In the genomic region with DNA sequence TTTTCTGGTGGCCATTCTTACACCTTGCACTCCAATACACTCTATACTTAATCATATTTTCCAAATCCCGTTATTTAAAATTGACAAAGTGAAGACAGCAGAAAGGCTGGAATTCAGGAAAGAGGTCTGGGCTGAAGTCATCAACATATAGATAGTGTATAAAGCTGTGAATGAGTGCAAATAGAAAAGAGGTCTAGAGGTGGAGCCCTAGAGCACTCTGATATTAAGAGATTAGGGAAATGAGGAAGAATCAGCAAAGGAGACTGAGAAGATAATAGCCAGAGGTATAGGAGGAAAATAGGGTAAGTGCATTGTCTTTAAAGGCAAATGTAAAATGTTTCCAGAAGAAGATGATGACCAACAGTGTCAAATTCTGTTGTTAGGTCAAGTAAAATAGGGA, we compare ENCODE assay signal across 14 cellular contexts. TPM values are rescaled to one million over a fixed set of nuclear protein-coding genes. Genes with fewer than 3 reads are reported as not detected.
DNase-seq lines count a peak whose midpoint lies in the region; ATAC-seq and TF ChIP-seq lines count a peak whose summit lies in the region.
"Had no signal": no experiment of that assay in that cellular context is flagged by ENCODE, and none has a peak within 500 bp of the region (broad histone marks: within the 10 kb centered on the region; RNA-seq: fewer than 3 reads in every experiment).

No MANE protein-coding gene starts in this region.

- no peaks in the 10 kb centered on the region for H3K9me3 Mint-ChIP-seq in natural killer cell treated with Interleukin-12 subunit alpha and Interleukin-12 subunit beta and Interleukin-15 and Interleukin-18, amount 100 ng/mL, for 72 hours
- H3K9me3 Mint-ChIP-seq: effector memory CD8-positive, alpha-beta T cell had no signal

- in situ Hi-C loops in KBM-7 (cut with MboI; ENCODE audit: low pct_unique_long_range_greater_than_20kb, low sequenced_read_pairs), result no loop called here

- H3K4me3 Mint-ChIP-seq in natural killer cell treated with Interleukin-12 subunit alpha and Interleukin-12 subunit beta and Interleukin-15 and Interleukin-18, amount 100 ng/mL, for 72 hours, result no peak overlapping the region
- H3K4me3 Mint-ChIP-seq: activated CD8-positive, alpha-beta T cell treated with anti-CD3 and anti-CD28 coated beads, Interleukin-2, amount 10 ng/mL, durations not matched to agents 7 days and 5 days; effector memory CD8-positive, alpha-beta T cell had no signal

- no peaks in the 10 kb centered on the region for H3K27me3 Mint-ChIP-seq in natural killer cell treated with Interleukin-12 subunit alpha and Interleukin-12 subunit beta and Interleukin-15 and Interleukin-18, amount 100 ng/mL, for 72 hours
- H3K27me3 Mint-ChIP-seq: effector memory CD8-positive, alpha-beta T cell had no signal

- TF ChIP-seq CTCF in C4-2B (conservative IDR thresholded peaks at IDR 0.05) (peak; percentile 69), fibroblast of the aortic adventitia (IDR thresholded peaks at IDR 0.05; ENCODE audit: insufficient read depth, low read length) (peak; percentile 14)

- H3K27ac Mint-ChIP-seq in natural killer cell treated with Interleukin-12 subunit alpha and Interleukin-12 subunit beta and Interleukin-15 and Interleukin-18, amount 100 ng/mL, for 72 hours, result no peak overlapping the region
- H3K27ac Mint-ChIP-seq: activated CD8-positive, alpha-beta T cell treated with anti-CD3 and anti-CD28 coated beads, Interleukin-2, amount 10 ng/mL, durations not matched to agents 7 days and 5 days; effector memory CD8-positive, alpha-beta T cell had no signal

- peaks cover 21% of the 10 kb centered on the region for H3K36me3 Mint-ChIP-seq in natural killer cell treated with Interleukin-12 subunit alpha and Interleukin-12 subunit beta and Interleukin-15 and Interleukin-18, amount 100 ng/mL, for 72 hours

- DNase-seq in KBM-7 (peak; percentile 67), fibroblast of the aortic adventitia (ENCODE audit: low read depth) (no peak), activated T-cell treated with anti-CD3 and anti-CD28 coated beads for 4 hours (no peak)
- DNase-seq in activated T-cell treated with anti-CD3 and anti-CD28 coated beads, Interleukin-2, amount 50 U/mL, for 48 hours, result no peak
- DNase-seq in natural killer cell treated with Interleukin-12 subunit alpha and Interleukin-12 subunit beta and Interleukin-15 and Interleukin-18, amount 100 ng/mL, for 72 hours (ENCODE audit: low spot score), result no peak
- no peak for DNase-seq in stimulated activated CD4-positive, alpha-beta T cell treated with anti-CD3 and anti-CD28 coated beads, Interleukin-2, amount 100 ng/mL, for 48 hours
- DNase-seq: activated CD8-positive, alpha-beta T cell treated with anti-CD3 and anti-CD28 coated beads, Interleukin-2, amount 10 ng/mL, durations not matched to agents 7 days and 5 days; DMS79; effector memory CD8-positive, alpha-beta T cell; NCI-H345; right lobe of liver had no signal

- peak; percentile 81 for ATAC-seq in SK-N-SH treated with all-trans-retinoic acid at 6 μM for 48 hours
- ATAC-seq in natural killer cell treated with Interleukin-12 subunit alpha and Interleukin-12 subunit beta and Interleukin-15 and Interleukin-18, amount 100 ng/mL, for 72 hours, result no peak
- ATAC-seq: activated CD8-positive, alpha-beta T cell treated with anti-CD3 and anti-CD28 coated beads, Interleukin-2, amount 10 ng/mL, durations not matched to agents 7 days and 5 days; effector memory CD8-positive, alpha-beta T cell; right lobe of liver had no signal

- peaks cover 3 to 6% of the 10 kb centered on the region in 2 donors for H3K4me1 Mint-ChIP-seq in natural killer cell treated with Interleukin-12 subunit alpha and Interleukin-12 subunit beta and Interleukin-15 and Interleukin-18, amount 100 ng/mL, for 72 hours (ENCODE audit: low read depth in 2 of 2)

- H3K27ac ChIP-seq in C4-2B, result no peak overlapping the region
- H3K27ac ChIP-seq: right lobe of liver, tibial nerve had no signal

- no peak overlapping the region for H3K4me3 ChIP-seq in fibroblast of the aortic adventitia (ENCODE audit: low read depth, low read length)
- H3K4me3 ChIP-seq: right lobe of liver, tibial nerve had no signal

TF ChIP-seq in SK-N-SH treated with all-trans-retinoic acid at 6 μM for 48 hours, 23 proteins besides CTCF, POLR2A, EP300 and RAD21:
- TF ChIP-seq ZFP3 (CRISPR knock-in tag; IDR thresholded peaks at IDR 0.05) (no peak), ARNTL (CRISPR knock-in tag; IDR thresholded peaks at IDR 0.05; ENCODE audit: borderline replicate concordance, low read depth) (no peak), ZNF565 (CRISPR knock-in tag; conservative IDR thresholded peaks at IDR 0.05; ENCODE audit: low read depth) (no peak), GLIS3 (CRISPR knock-in tag; IDR thresholded peaks at IDR 0.05) (no peak), SNAI2 (CRISPR knock-in tag; IDR thresholded peaks at IDR 0.05) (no peak), ZNF8 (CRISPR knock-in tag; IDR thresholded peaks at IDR 0.05) (no peak), ZC3H10 (CRISPR knock-in tag; IDR thresholded peaks at IDR 0.05) (no peak), TCF4 (CRISPR knock-in tag; IDR thresholded peaks at IDR 0.05; ENCODE audit: borderline replicate concordance) (no peak), OSR1 (CRISPR knock-in tag; IDR thresholded peaks at IDR 0.05) (no peak)

RNA-seq across cellular contexts. Expression of a gene that starts 7.9 kb away (rescaled TPM):
- total RNA-seq in fibroblast of the aortic adventitia (ENCODE audit: low replicate concordance), result 30.5 and 67.5 TPM in 2 replicates
- total RNA-seq in natural killer cell treated with Interleukin-12 subunit alpha and Interleukin-12 subunit beta and Interleukin-15 and Interleukin-18, amount 100 ng/mL, for 72 hours, result 10 to 100 TPM; 42.9 to 45.7 TPM

RNA-seq across cellular contexts. Expression of a gene that starts 49.8 kb away (rescaled TPM):
- total RNA-seq in fibroblast of the aortic adventitia (ENCODE audit: low replicate concordance), result 647 and 1,086 TPM in 2 replicates
- total RNA-seq in natural killer cell treated with Interleukin-12 subunit alpha and Interleukin-12 subunit beta and Interleukin-15 and Interleukin-18, amount 100 ng/mL, for 72 hours, result 1,000 to 10,000 TPM in 1 of 2 donors, 100 to 1,000 TPM in 1; 997 to 1,080 TPM
